ENCODE assay signal across 15 cellular contexts in genomic region chr12:113292091-113292490, GRCh38. TPM values are rescaled to one million over a fixed set of nuclear protein-coding genes. Genes with fewer than 3 reads are reported as not detected.
DNase-seq lines count a peak whose midpoint lies in the region; ATAC-seq and TF ChIP-seq lines count a peak whose summit lies in the region.
"Had no signal": no experiment of that assay in that cellular context is flagged by ENCODE, and none has a peak within 500 bp of the region (broad histone marks: within the 10 kb centered on the region; RNA-seq: fewer than 3 reads in every experiment).

No MANE protein-coding gene starts in this region.

- H3K27me3 ChIP-seq in GM23248 (replicated peaks; ENCODE audit: insufficient read depth) (no peaks in the 10 kb centered on the region), neural progenitor cell (no peaks in the 10 kb centered on the region)
- H3K27me3 ChIP-seq: right atrium auricular region, suprapubic skin had no signal

- in situ Hi-C loops in GM23248 (cut with MboI) = no loop called here

- 7% methylated on average over 6 of the region's 6 CpGs for WGBS in GM23248 (ENCODE audit: low coverage in 1 of 2, low lambda C conversion rate in 2 of 2, missing lambda C conversion rate in 2 of 2), 2 experiments

- H3K27ac ChIP-seq in GM23248 = peak overlapping the region; percentile 56
- no peak overlapping the region for H3K27ac ChIP-seq in neural progenitor cell
- H3K27ac ChIP-seq: right atrium auricular region, suprapubic skin had no signal

- H3K27me3 Mint-ChIP-seq in central memory CD8-positive, alpha-beta T cell = no peaks in the 10 kb centered on the region
- peaks cover 4% of the 10 kb centered on the region for H3K27me3 Mint-ChIP-seq in neural progenitor cell (ENCODE audit: insufficient read depth, low read depth)
- H3K27me3 Mint-ChIP-seq: activated CD8-positive, alpha-beta T cell treated with anti-CD3 and anti-CD28 coated beads for 36 hours had no signal

- TF ChIP-seq CTCF in AG10803 (conservative IDR thresholded peaks at IDR 0.05; ENCODE audit: low read length) (no peak), neural progenitor cell (IDR thresholded peaks at IDR 0.05) (no peak)

- no peaks in the 10 kb centered on the region for H4K20me1 ChIP-seq in GM23248 (ENCODE audit: insufficient read depth)
- no peaks in the 10 kb centered on the region for H4K20me1 ChIP-seq in neural progenitor cell (ENCODE audit: low read depth)

- H3K9me3 ChIP-seq in GM23248 (ENCODE audit: low read depth) = no peaks in the 10 kb centered on the region
- H3K9me3 ChIP-seq in neural progenitor cell (ENCODE audit: low read depth) = no peaks in the 10 kb centered on the region
- H3K9me3 ChIP-seq: right atrium auricular region, suprapubic skin had no signal

- H3F3A ChIP-seq in GM23248 (ENCODE audit: insufficient read depth) (no peaks in the 10 kb centered on the region; the same call in 1 of the 2 replicates), neural progenitor cell (ENCODE audit: low read depth) (no peaks in the 10 kb centered on the region)

- H3K4me1 ChIP-seq in GM23248 (ENCODE audit: insufficient read depth) (peaks cover 11% of the 10 kb centered on the region), neural progenitor cell (no peaks in the 10 kb centered on the region)
- H3K4me1 ChIP-seq: suprapubic skin had no signal

- H3K4me3 ChIP-seq in AG10803 (ENCODE audit: low read length) (no peak overlapping the region), GM23248 (no peak overlapping the region), neural progenitor cell (no peak overlapping the region)
- H3K4me3 ChIP-seq: right atrium auricular region, suprapubic skin had no signal

- peak overlapping the region; percentile 81 for H3K27ac Mint-ChIP-seq in central memory CD8-positive, alpha-beta T cell (ENCODE audit: low read depth)
- peak overlapping the region; percentile 74 for H3K27ac Mint-ChIP-seq in neural progenitor cell
- H3K27ac Mint-ChIP-seq: activated CD8-positive, alpha-beta T cell treated with anti-CD3 and anti-CD28 coated beads for 36 hours had no signal

- no peaks in the 10 kb centered on the region for H3K36me3 ChIP-seq in GM23248 (ENCODE audit: low read depth)
- no peaks in the 10 kb centered on the region for H3K36me3 ChIP-seq in neural progenitor cell

- H3K9me3 Mint-ChIP-seq in central memory CD8-positive, alpha-beta T cell = no peaks in the 10 kb centered on the region
- H3K9me3 Mint-ChIP-seq in neural progenitor cell = no peaks in the 10 kb centered on the region
- H3K9me3 Mint-ChIP-seq: activated CD8-positive, alpha-beta T cell treated with anti-CD3 and anti-CD28 coated beads for 36 hours had no signal

- peaks cover 11% of the 10 kb centered on the region for H3K36me3 Mint-ChIP-seq in central memory CD8-positive, alpha-beta T cell (ENCODE audit: insufficient read depth)
- H3K36me3 Mint-ChIP-seq in neural progenitor cell = no peaks in the 10 kb centered on the region

- no peak for ATAC-seq in central memory CD8-positive, alpha-beta T cell (replicated peaks; ENCODE audit: extremely low read depth, poor library complexity, severe bottlenecking)
- no peak for ATAC-seq in HG03135 (IDR thresholded peaks at IDR 0.05; ENCODE audit: unreplicated experiment)
- ATAC-seq: activated CD8-positive, alpha-beta T cell treated with anti-CD3 and anti-CD28 coated beads for 36 hours; HCT116; PC-3 had no signal

- no peak overlapping the region for H2AFZ ChIP-seq in GM23248
- H2AFZ ChIP-seq in neural progenitor cell (replicated peaks) = no peak overlapping the region

- H3K4me2 ChIP-seq in GM23248 (ENCODE audit: unreplicated experiment) (no peak overlapping the region), neural progenitor cell (no peak overlapping the region)

- peak; percentile 74 for DNase-seq in AG10803 (ENCODE audit: low read depth)
- DNase-seq in GM23248 = peak; percentile 86
- no peak for DNase-seq in central memory CD8-positive, alpha-beta T cell (ENCODE audit: low spot score in 2 of 2)
- DNase-seq in neural progenitor cell (ENCODE audit: low spot score) = no peak
- no peak for DNase-seq in activated gamma-delta T cell treated with Interleukin-2 at 50 U/mL for 16 hours
- no peak for DNase-seq in COLO829 (ENCODE audit: low spot score)
- DNase-seq: activated CD8-positive, alpha-beta T cell treated with anti-CD3 and anti-CD28 coated beads for 36 hours; activated effector memory CD4-positive, alpha-beta T cell treated with Interleukin-2 at 50 U/mL for 16 hours; NCI-H1048; NCI-H69; PC-3 had no signal

- H3K4me1 Mint-ChIP-seq in central memory CD8-positive, alpha-beta T cell = no peaks in the 10 kb centered on the region
- no peaks in the 10 kb centered on the region for H3K4me1 Mint-ChIP-seq in neural progenitor cell

- H3K79me2 ChIP-seq in GM23248 (ENCODE audit: insufficient read depth) (no peaks in the 10 kb centered on the region), neural progenitor cell (ENCODE audit: low read depth) (no peaks in the 10 kb centered on the region)

- H3K9me2 ChIP-seq in GM23248 (ENCODE audit: insufficient read depth) = no peaks in the 10 kb centered on the region

- no peak overlapping the region for H3K4me3 Mint-ChIP-seq in central memory CD8-positive, alpha-beta T cell
- H3K4me3 Mint-ChIP-seq in neural progenitor cell = no peak overlapping the region
- H3K4me3 Mint-ChIP-seq: activated CD8-positive, alpha-beta T cell treated with anti-CD3 and anti-CD28 coated beads for 36 hours had no signal

- H3K9ac ChIP-seq in GM23248 = peak overlapping the region; percentile 56
- no peak overlapping the region for H3K9ac ChIP-seq in neural progenitor cell

RNA-seq across cellular contexts. Expression of gene SLC8B1, which starts 42.8 kb away (rescaled TPM):
- 5.8 and 6.6 TPM in 2 replicates for total RNA-seq in GM23248 (2014; rRNA removed; shearing (Covaris generic))
- polyA plus RNA-seq in GM23248 (2016; fragmentation: Nextera tagmentation; extraction: Ambion mirVana) = 9.0 and 10.9 TPM in 2 replicates
- total RNA-seq in neural progenitor cell (ENCODE audit: low replicate concordance) = 3.0 and 7.5 TPM in 2 replicates

Comparison
In these comparisons a context has a peak if more than half of its experiments do, and no peak if none do; other contexts are left out.
1. DNase-seq: peak in AG10803 (single experiment) and GM23248 (single experiment); none in central memory CD8-positive, alpha-beta T cell (0 of 2), neural progenitor cell (single experiment), activated gamma-delta T cell treated with Interleukin-2 at 50 U/mL for 16 hours (single experiment) and COLO829 (single experiment).